ENCODE assay signal across 12 cellular contexts in genomic region chr1:155069551-155070391, GRCh38. TPM values are rescaled to one million over a fixed set of nuclear protein-coding genes. Genes with fewer than 3 reads are reported as not detected.
DNase-seq lines count a peak whose midpoint lies in the region; ATAC-seq and TF ChIP-seq lines count a peak whose summit lies in the region.
"Had no signal": no experiment of that assay in that cellular context is flagged by ENCODE, and none has a peak within 500 bp of the region (broad histone marks: within the 10 kb centered on the region; RNA-seq: fewer than 3 reads in every experiment).

No MANE protein-coding gene starts in this region.

- no peak for TF ChIP-seq CTCF in DOHH2 (IDR thresholded peaks at IDR 0.05; ENCODE audit: low read depth, low read length, poor library complexity, severe bottlenecking)

- peak overlapping the region; percentile 84 for H3K4me2 ChIP-seq in DOHH2 (ENCODE audit: low read length)

- no peak for ATAC-seq in HG03159 (IDR thresholded peaks at IDR 0.05; ENCODE audit: unreplicated experiment)

- peaks cover 38% of the 10 kb centered on the region for H3K36me3 ChIP-seq in DOHH2 (ENCODE audit: control insufficient read depth, low read length)

- DNase-seq in NCI-H146 (lab: John Stamatoyannopoulos, UW) (peak; percentile 76), SW480 (ENCODE audit: low spot score) (peak; percentile 88), myocyte (ENCODE audit: low read depth) (peak; percentile 78), NCI-H2029 (lab: John Stamatoyannopoulos, UW) (no peak), AG08396 (ENCODE audit: low spot score) (no peak)
- DNase-seq in stimulated activated CD4-positive, alpha-beta T cell treated with anti-CD3 and anti-CD28 coated beads, Interleukin-2, amount 100 ng/mL, for 48 hours = no peak
- DNase-seq: activated CD4-positive, CD25-positive, alpha-beta regulatory T cell treated with anti-CD3 and anti-CD28 coated beads, Interleukin-2, amount 50 U/mL, for 72 hours; activated naive CD4-positive, alpha-beta T cell treated with anti-CD3 and anti-CD28 coated beads, Interleukin-2, amount 50 U/mL, for 16 hours; GM23248 had no signal

- H3F3A ChIP-seq in DOHH2 (ENCODE audit: control insufficient read depth, insufficient read depth) = peaks cover 18% of the 10 kb centered on the region

- H4K20me1 ChIP-seq in DOHH2 (ENCODE audit: control insufficient read depth, insufficient read depth, low read depth, low read length) = 0 out of 2 replicates have a peak, but pooled peaks cover 1% of the 10 kb centered on the region

- H3K27me3 ChIP-seq in DOHH2 (ENCODE audit: control insufficient read depth, low read length) = no peaks in the 10 kb centered on the region

- no peak overlapping the region for H3K27ac ChIP-seq in DOHH2 (ENCODE audit: low read depth, low read length)

- H3K79me2 ChIP-seq in DOHH2 (ENCODE audit: control insufficient read depth, low read length) = peaks cover 8% of the 10 kb centered on the region

- no peaks in the 10 kb centered on the region for H3K9me3 ChIP-seq in DOHH2 (ENCODE audit: control insufficient read depth, insufficient read depth, low read length)

- peaks cover 70% of the 10 kb centered on the region for H3K4me1 ChIP-seq in DOHH2 (ENCODE audit: control insufficient read depth, low read length)

- H3K9me2 ChIP-seq in DOHH2 (replicated peaks; ENCODE audit: control insufficient read depth, low read length) = no peaks in the 10 kb centered on the region

- peak overlapping the region; percentile 68 for H3K4me3 ChIP-seq in DOHH2 (ENCODE audit: low read length)

RNA-seq across cellular contexts. Expression of gene EFNA4, which starts 6.2 kb away (rescaled TPM):
- total RNA-seq in myocyte = 4.9 and 8.3 TPM in 2 replicates
- polyA plus RNA-seq in myocyte (2012) = 6.4 TPM

RNA-seq across cellular contexts. Expression of gene EFNA3, which starts 8.9 kb away (rescaled TPM):
- total RNA-seq in myocyte = 0.56 and 0.88 TPM in 2 replicates
- 4.6 TPM for polyA plus RNA-seq in myocyte (2012)

RNA-seq across cellular contexts. Expression of gene ADAM15, which starts 18.7 kb away (rescaled TPM):
- total RNA-seq in myocyte = 27.3 and 33.3 TPM in 2 replicates
- 51.7 TPM for polyA plus RNA-seq in myocyte (2012)

RNA-seq across cellular contexts. Expression of gene DCST1, which starts 36.1 kb away (rescaled TPM):
- total RNA-seq in myocyte = not detected in 2 replicates
- 0.03 TPM for polyA plus RNA-seq in myocyte (2012)
- total RNA-seq: Daoy, GM23248 had no signal
- polyA plus RNA-seq: GM23248 had no signal

RNA-seq across cellular contexts. Expression of gene DCST2, which starts 36.2 kb away (rescaled TPM):
- total RNA-seq in myocyte = not detected in 2 replicates
- 0.15 TPM for polyA plus RNA-seq in myocyte (2012)
- total RNA-seq: Daoy, GM23248 had no signal

Comparison
In these comparisons a context has a peak if more than half of its experiments do, and no peak if none do; other contexts are left out.
1. DNase-seq: peak in NCI-H146 (single experiment), SW480 (single experiment) and myocyte (single experiment); none in NCI-H2029 (single experiment), AG08396 (single experiment) and stimulated activated CD4-positive, alpha-beta T cell treated with anti-CD3 and anti-CD28 coated beads, Interleukin-2, amount 100 ng/mL, for 48 hours (0 of 2).